In genomic region chr11:25981998-25982397, GRCh38 we compare ENCODE assay signal across 8 cellular contexts.
DNase-seq lines count a peak whose midpoint lies in the region; ATAC-seq, FAIRE-seq and TF ChIP-seq lines count a peak whose summit lies in the region.

No MANE protein-coding gene starts in this region.

- FAIRE-seq in pancreas (lab: Jason Lieb, UNC) = peak; percentile 64

- H3K4me3 ChIP-seq in fibroblast of the aortic adventitia (ENCODE audit: low read depth, low read length) (no peak overlapping the region), pancreas (no peak overlapping the region)

- H3K36me3 ChIP-seq in pancreas = no peaks in the 10 kb centered on the region

- H3K4me1 ChIP-seq in pancreas = no peaks in the 10 kb centered on the region

- no peak overlapping the region for H3K27ac ChIP-seq in pancreas

- ATAC-seq in GM19468 (IDR thresholded peaks at IDR 0.05; ENCODE audit: extremely low read depth, unreplicated experiment) (peak; percentile 93), HG03457 (IDR thresholded peaks at IDR 0.05; ENCODE audit: unreplicated experiment) (peak; percentile 93), pancreas (peak; percentile 64 to 91 (median 86))

- no peaks in the 10 kb centered on the region for H3K27me3 ChIP-seq in pancreas

- 0 to 3% methylated on average over 4 of the region's 4 CpGs for WGBS in pancreas, 2 donors

- peak; percentile 43 for DNase-seq in EL
- peak; percentile 69 for DNase-seq in RKO (ENCODE audit: low spot score)
- peak; percentile 89 for DNase-seq in fibroblast of the aortic adventitia (ENCODE audit: low read depth)
- peak in 1 of 6 donors; percentile 25 for DNase-seq in pancreas
- no peak for DNase-seq in islet precursor cell
- DNase-seq in NCI-H2107 treated with DMSO at 0.1 percent for 48 hours (lab: John Stamatoyannopoulos, UW; ENCODE audit: unreplicated experiment) = no peak

- TF ChIP-seq CTCF in fibroblast of the aortic adventitia (IDR thresholded peaks at IDR 0.05; ENCODE audit: insufficient read depth, low read length) = peak; percentile 54
- peak in 3 of 4 donors; percentile 26 to 42 (median 39) for TF ChIP-seq CTCF in pancreas (IDR thresholded peaks at IDR 0.05)

- intact Hi-C loops in pancreas (cut with DNase I) = loop anchor here in 1 of 3 donors (5.0 to 10.0 kb wide), 2 partner anchors 245 to 293 kb away; no protein-coding TSS in a partner anchor

- H3K9me3 ChIP-seq in pancreas = no peaks in the 10 kb centered on the region

Comparison
In these comparisons a context has a peak if more than half of its experiments do, and no peak if none do; other contexts are left out.
1. DNase-seq: peak in EL (single experiment), RKO (single experiment) and fibroblast of the aortic adventitia (single experiment); none in islet precursor cell (single experiment) and NCI-H2107 treated with DMSO at 0.1 percent for 48 hours (single experiment).
2. Peak in every context shown above with its lines, with median percentiles within 50 percentile points of each other: ATAC-seq.